17 cellular contexts compared by ENCODE assay signal in the genomic region with DNA sequence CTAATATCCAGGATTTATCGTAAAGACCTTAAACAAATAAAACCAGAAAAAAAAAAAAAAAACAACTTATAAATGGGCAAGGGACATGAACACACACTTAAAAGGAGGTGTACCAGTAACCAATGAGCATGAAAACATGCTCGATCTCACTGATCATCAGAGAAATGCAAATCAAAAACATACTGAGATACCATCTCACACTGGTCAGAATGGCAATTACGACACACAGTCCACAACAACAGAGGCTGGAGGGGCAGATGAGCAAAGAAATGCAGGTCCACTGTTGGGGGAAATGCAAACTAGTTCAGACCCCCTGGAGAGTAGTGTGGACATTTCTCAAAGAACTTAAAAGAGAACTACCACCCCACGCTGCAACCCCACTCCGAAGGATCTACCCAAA. TPM values are rescaled to one million over a fixed set of nuclear protein-coding genes. Genes with fewer than 3 reads are reported as not detected.
"Had no signal": no experiment of that assay in that cellular context is flagged by ENCODE, and none has a peak within 500 bp of the region (broad histone marks: within the 10 kb centered on the region; RNA-seq: fewer than 3 reads in every experiment).

No MANE protein-coding gene starts in this region.

- H3K4me3 ChIP-seq: esophagus muscularis mucosa, lower lobe of right lung, right atrium auricular region, smooth muscle cell, transverse colon had no signal

- H3K9me3 Mint-ChIP-seq: mesothelial cell of epicardium; stimulated activated memory B cell treated with anti-CD40 and anti-IgM and Interleukin-4, amounts not matched to agents 10 μg/mL and 1 μg/mL and 100 μg/mL, for 72 hours had no signal

- DNase-seq: activated CD4-positive, alpha-beta T cell treated with anti-CD3 and anti-CD28 coated beads for 4 hours; activated T-cell treated with anti-CD3 and anti-CD28 coated beads, Interleukin-2, amount 50 U/mL, for 1 hour; foreskin fibroblast; glutamatergic neuron; left cardiac atrium; lower lobe of right lung; SHP77; substantia nigra; T1000; transverse colon had no signal

- H3K27me3 ChIP-seq: esophagus muscularis mucosa, right atrium auricular region, transverse colon had no signal

- ATAC-seq: left cardiac atrium; lower lobe of right lung; stimulated activated memory B cell treated with anti-CD40 and anti-IgM and Interleukin-4, amounts not matched to agents 10 μg/mL and 1 μg/mL and 100 μg/mL, for 72 hours had no signal

- H3K4me1 Mint-ChIP-seq: mesothelial cell of epicardium had no signal

- H3K4me1 ChIP-seq: esophagus muscularis mucosa, lower lobe of right lung, right atrium auricular region, transverse colon had no signal

- H3K27me3 Mint-ChIP-seq: stimulated activated memory B cell treated with anti-CD40 and anti-IgM and Interleukin-4, amounts not matched to agents 10 μg/mL and 1 μg/mL and 100 μg/mL, for 72 hours had no signal

- H3K4me3 Mint-ChIP-seq: mesothelial cell of epicardium; stimulated activated memory B cell treated with anti-CD40 and anti-IgM and Interleukin-4, amounts not matched to agents 10 μg/mL and 1 μg/mL and 100 μg/mL, for 72 hours had no signal

- H3K27ac Mint-ChIP-seq: mesothelial cell of epicardium had no signal

- H3K27ac ChIP-seq: esophagus muscularis mucosa, lower lobe of right lung, right atrium auricular region, transverse colon had no signal

- H3K9me3 ChIP-seq: esophagus muscularis mucosa, lower lobe of right lung, right atrium auricular region, transverse colon had no signal

RNA-seq across cellular contexts. Expression of gene RGL4, which starts 13.2 kb away (rescaled TPM):
- total RNA-seq: astrocyte, mesothelial cell of epicardium, right atrium auricular region, smooth muscle cell had no signal

RNA-seq across cellular contexts. Expression of gene VPREB3, which starts 50.2 kb away (rescaled TPM):
- total RNA-seq: esophagus muscularis mucosa, lower lobe of right lung, mesothelial cell of epicardium, right atrium auricular region, smooth muscle cell had no signal
- polyA plus RNA-seq: smooth muscle cell had no signal

RNA-seq across cellular contexts. Expression of gene C22orf15, which starts 58.7 kb away (rescaled TPM):
- total RNA-seq: left cardiac atrium, myocyte, right atrium auricular region, smooth muscle cell, transverse colon had no signal
